ENCODE assay signal across 9 cellular contexts in genomic region chr15:75369897-75370581, GRCh38. TPM values are rescaled to one million over a fixed set of nuclear protein-coding genes. Genes with fewer than 3 reads are reported as not detected.
DNase-seq lines count a peak whose midpoint lies in the region; ATAC-seq and TF ChIP-seq lines count a peak whose summit lies in the region.
"Had no signal": no experiment of that assay in that cellular context is flagged by ENCODE, and none has a peak within 500 bp of the region (broad histone marks: within the 10 kb centered on the region; RNA-seq: fewer than 3 reads in every experiment).

No MANE protein-coding gene starts in this region.

- H4K20me1 ChIP-seq in Karpas-422 (ENCODE audit: insufficient read depth, low read depth, low read length): peaks cover 5% of the 10 kb centered on the region; the same call in 1 of the 2 replicates

- peak overlapping the region in 6 of 7 donors; percentile 88 to 97 (median 92) for H3K4me3 Mint-ChIP-seq in CD8-positive, alpha-beta memory T cell
- H3K4me3 Mint-ChIP-seq in nephron (peak overlapping the region; percentile 89 to 97 (median 95)), CD14-positive monocyte (peak overlapping the region in 1 of 2 donors; percentile 37)

- POLR2A ChIA-PET in CD8-positive, alpha-beta memory T cell (lab: Charles Lee): interaction anchor here (1.4 to 4.5 kb wide), 4 partner anchors 21 to 270 kb away, joined by 3 to 106 read pairs (median 46); partner anchors contain the start of genes IMP3, NEIL1 and SIN3A

- peaks cover 16% of the 10 kb centered on the region for H3K4me1 ChIP-seq in CD8-positive, alpha-beta memory T cell (ENCODE audit: insufficient read depth, low read length)
- H3K4me1 ChIP-seq in Karpas-422 (ENCODE audit: low read length): peaks cover 26% of the 10 kb centered on the region
- H3K4me1 ChIP-seq in body of pancreas: peaks cover 25% of the 10 kb centered on the region

- DNase-seq in CD8-positive, alpha-beta memory T cell: no peak
- no peak for DNase-seq in Karpas-422
- DNase-seq in body of pancreas: no peak
- no peak for DNase-seq in EL
- DNase-seq in CD14-positive monocyte (ENCODE audit: low spot score): no peak
- DNase-seq: kidney had no signal

- H3K9ac ChIP-seq in Karpas-422 (ENCODE audit: low read length): peak overlapping the region; percentile 90

- H3K4me1 Mint-ChIP-seq in CD8-positive, alpha-beta memory T cell: peaks cover 23 to 35% (median 25%) of the 10 kb centered on the region in 3 donors
- peaks cover 16% of the 10 kb centered on the region for H3K4me1 Mint-ChIP-seq in nephron
- peaks cover 18% of the 10 kb centered on the region for H3K4me1 Mint-ChIP-seq in CD14-positive monocyte

- no peaks in the 10 kb centered on the region for H3K27me3 Mint-ChIP-seq in CD8-positive, alpha-beta memory T cell
- H3K27me3 Mint-ChIP-seq in nephron (ENCODE audit: low read depth): no peaks in the 10 kb centered on the region
- peaks cover 0 to 2% (median 0%) of the 10 kb centered on the region in 3 donors for H3K27me3 Mint-ChIP-seq in CD14-positive monocyte (ENCODE audit: low read depth in 3 of 3)

- TF ChIP-seq CTCF in body of pancreas (IDR thresholded peaks at IDR 0.05): no peak
- no peak for TF ChIP-seq CTCF in nephron (IDR thresholded peaks at IDR 0.05; ENCODE audit: unreplicated experiment in 3 of 3)
- no peak for TF ChIP-seq CTCF in CD14-positive monocyte (IDR thresholded peaks at IDR 0.05)

- intact Hi-C loops in body of pancreas (cut with DNase I) (loop anchor here (10.0 kb wide), 1 partner anchor 315 kb away; no protein-coding TSS in a partner anchor), CD14-positive monocyte (cut with micrococcal nuclease) (loop anchor here in 1 of 2 donors (5.0 kb wide), 1 partner anchor 82 kb away; the partner anchor contains the start of gene SIN3A)

- H3K9me3 Mint-ChIP-seq in CD8-positive, alpha-beta memory T cell: no peaks in the 10 kb centered on the region
- no peaks in the 10 kb centered on the region for H3K9me3 Mint-ChIP-seq in nephron
- H3K9me3 Mint-ChIP-seq in CD14-positive monocyte: no peaks in the 10 kb centered on the region

- peaks cover 46% of the 10 kb centered on the region for H3K79me2 ChIP-seq in Karpas-422 (ENCODE audit: low read length)

- H3K27ac ChIP-seq in CD8-positive, alpha-beta memory T cell (ENCODE audit: low read depth, low read length): no peak overlapping the region
- H3K27ac ChIP-seq in Karpas-422 (ENCODE audit: low read length) (no peak overlapping the region), body of pancreas (peak overlapping the region in 3 of 4 donors; percentile 97 to 99 (median 99))

- H3K36me3 Mint-ChIP-seq in CD8-positive, alpha-beta memory T cell: peaks cover under 1 to 67% (median 10%) of the 10 kb centered on the region in 3 donors
- peaks cover 43% of the 10 kb centered on the region for H3K36me3 Mint-ChIP-seq in nephron (ENCODE audit: low read depth)
- H3K36me3 Mint-ChIP-seq in CD14-positive monocyte: peaks cover 45 to 69% of the 10 kb centered on the region in 2 donors

- ATAC-seq in body of pancreas (no peak), HG03108 (IDR thresholded peaks at IDR 0.05; ENCODE audit: unreplicated experiment) (no peak), GM21423 (IDR thresholded peaks at IDR 0.05; ENCODE audit: unreplicated experiment) (no peak)

- WGBS in body of pancreas, 2 donors: 91 to 94% methylated on average over 7 of the region's 7 CpGs

- H3K36me3 ChIP-seq in CD8-positive, alpha-beta memory T cell (ENCODE audit: insufficient read depth, low read length): peaks cover 53% of the 10 kb centered on the region
- H3K36me3 ChIP-seq in Karpas-422 (ENCODE audit: insufficient read depth, low read length) (peaks cover 24% of the 10 kb centered on the region; the same call in 1 of the 2 replicates), body of pancreas (replicated peaks in 1 of 2; ENCODE audit: insufficient read depth in 1 of 2, low read depth in 2 of 2) (peaks cover 0 to 19% of the 10 kb centered on the region in 2 donors)

- H3K4me3 ChIP-seq in CD8-positive, alpha-beta memory T cell (ENCODE audit: low read length): no peak overlapping the region
- peak overlapping the region; percentile 88 for H3K4me3 ChIP-seq in Karpas-422 (ENCODE audit: low read length)
- no peak overlapping the region for H3K4me3 ChIP-seq in body of pancreas

- no peaks in the 10 kb centered on the region for H3K9me3 ChIP-seq in CD8-positive, alpha-beta memory T cell (ENCODE audit: low read length)
- H3K9me3 ChIP-seq in Karpas-422 (ENCODE audit: low read length) (no peaks in the 10 kb centered on the region), body of pancreas (no peaks in the 10 kb centered on the region)

- no peak for TF ChIP-seq POLR2A in body of pancreas (IDR thresholded peaks at IDR 0.05)

- H3K27me3 ChIP-seq in CD8-positive, alpha-beta memory T cell (ENCODE audit: insufficient read depth, low read length, poor library complexity, severe bottlenecking): no peaks in the 10 kb centered on the region
- H3K27me3 ChIP-seq in Karpas-422 (ENCODE audit: low read length): no peaks in the 10 kb centered on the region
- H3K27me3 ChIP-seq in body of pancreas: no peaks in the 10 kb centered on the region

- no peak overlapping the region for H2AFZ ChIP-seq in Karpas-422 (ENCODE audit: low read length)

- peak overlapping the region; percentile 91 for H3K4me2 ChIP-seq in Karpas-422 (ENCODE audit: low read depth, low read length, poor library complexity, severe bottlenecking)

- peak overlapping the region in 7 of 8 donors; percentile 94 to 99 (median 95) for H3K27ac Mint-ChIP-seq in CD8-positive, alpha-beta memory T cell
- H3K27ac Mint-ChIP-seq in nephron (peak overlapping the region; percentile 98 to 100 (median 99)), CD14-positive monocyte (peak overlapping the region in 2 of 7 donors; percentile 5 to 58)

- no peaks in the 10 kb centered on the region for H3K9me2 ChIP-seq in Karpas-422 (replicated peaks; ENCODE audit: insufficient read depth, low read length)

- CTCF ChIA-PET in CD8-positive, alpha-beta memory T cell (lab: Charles Lee): interaction anchor here (3.4 to 4.5 kb wide), 2 partner anchors 84 to 271 kb away, joined by 39 to 52 read pairs; partner anchors contain the start of genes IMP3 and SIN3A

RNA-seq across cellular contexts. Expression of gene MAN2C1, which starts 1.6 kb away (rescaled TPM):
- 100 to 1,000 TPM; 127 to 133 TPM for total RNA-seq in CD8-positive, alpha-beta memory T cell
- 32.0 TPM for polyA plus RNA-seq in CD8-positive, alpha-beta memory T cell
- total RNA-seq in Karpas-422 (2014; rRNA removed; shearing (Covaris generic); ENCODE audit: low replicate concordance): 78.7 and 131 TPM in 2 replicates
- 100 to 1,000 TPM; 186 to 339 TPM for total RNA-seq in body of pancreas
- 10 to 100 TPM; 32.9 to 42.9 TPM for polyA plus RNA-seq in CD14-positive monocyte

RNA-seq across cellular contexts. Expression of gene NEIL1, which starts 23.2 kb away (rescaled TPM):
- total RNA-seq in CD8-positive, alpha-beta memory T cell: 1 to 10 TPM; 2.0 to 2.3 TPM
- polyA plus RNA-seq in CD8-positive, alpha-beta memory T cell: 2.9 TPM
- total RNA-seq in Karpas-422 (2014; rRNA removed; shearing (Covaris generic); ENCODE audit: low replicate concordance): 16.2 and 22.0 TPM in 2 replicates
- 100 to 1,000 TPM in 1 of 2 donors, 10 to 100 TPM in 1; 79.1 to 112 TPM for total RNA-seq in body of pancreas
- under 1 TPM; 0.52 to 0.53 TPM for polyA plus RNA-seq in CD14-positive monocyte

RNA-seq across cellular contexts. Expression of gene COMMD4, which starts 34.2 kb away (rescaled TPM):
- 100 to 1,000 TPM; 102 to 110 TPM for total RNA-seq in CD8-positive, alpha-beta memory T cell
- polyA plus RNA-seq in CD8-positive, alpha-beta memory T cell: 47.8 TPM
- 43.6 and 108 TPM in 2 replicates for total RNA-seq in Karpas-422 (2014; rRNA removed; shearing (Covaris generic); ENCODE audit: low replicate concordance)
- 10 to 100 TPM; 35.3 to 43.8 TPM for total RNA-seq in body of pancreas
- 10 to 100 TPM; 41.1 to 41.3 TPM for polyA plus RNA-seq in CD14-positive monocyte

Comparison
In these comparisons a context has a peak if more than half of its experiments do, and no peak if none do; other contexts are left out.
1. H3K27ac ChIP-seq: peak in body of pancreas (3 of 4); none in CD8-positive, alpha-beta memory T cell (single experiment) and Karpas-422 (single experiment).